12 cellular contexts compared by ENCODE assay signal in genomic region chr9:109409998-109410397, GRCh38.
DNase-seq lines count a peak whose midpoint lies in the region; ATAC-seq and TF ChIP-seq lines count a peak whose summit lies in the region.
"Had no signal": no experiment of that assay in that cellular context is flagged by ENCODE, and none has a peak within 500 bp of the region (broad histone marks: within the 10 kb centered on the region; RNA-seq: fewer than 3 reads in every experiment).

No MANE protein-coding gene starts in this region.

- no peak overlapping the region for H3K4me3 ChIP-seq in cardiac fibroblast (replicated peaks in 1 of 2; ENCODE audit: low read depth in 2 of 2, low read length in 2 of 2)
- H3K4me3 ChIP-seq: Peyer's patch had no signal

- H3K27me3 Mint-ChIP-seq in activated T-cell treated with anti-CD3 and anti-CD28 coated beads, Interleukin-2, amount 50 U/mL, for 24 hours: peaks cover 18% of the 10 kb centered on the region
- peaks cover 10 to 29% (median 25%) of the 10 kb centered on the region in 3 donors for H3K27me3 Mint-ChIP-seq in CD14-positive monocyte (ENCODE audit: low read depth in 3 of 3)

- no peak overlapping the region for H3K27ac Mint-ChIP-seq in activated T-cell treated with anti-CD3 and anti-CD28 coated beads, Interleukin-2, amount 50 U/mL, for 24 hours
- H3K27ac Mint-ChIP-seq in CD14-positive monocyte: peak overlapping the region in 1 of 7 donors; percentile 2
- H3K27ac Mint-ChIP-seq: activated naive CD8-positive, alpha-beta T cell had no signal

- no peaks in the 10 kb centered on the region for H3K9me3 Mint-ChIP-seq in activated T-cell treated with anti-CD3 and anti-CD28 coated beads, Interleukin-2, amount 50 U/mL, for 24 hours
- H3K9me3 Mint-ChIP-seq in CD14-positive monocyte: peaks cover 0 to 1% (median 0%) of the 10 kb centered on the region in 7 donors

- TF ChIP-seq CTCF in cardiac fibroblast (IDR thresholded peaks at IDR 0.05; ENCODE audit: low read depth, low read length) (peak; percentile 16), CD14-positive monocyte (IDR thresholded peaks at IDR 0.05) (no peak)

- ATAC-seq in stimulated activated naive CD8-positive, alpha-beta T cell treated with anti-CD3 and anti-CD28 coated beads, Interleukin-15, Interleukin-2, amounts not matched to agents 100 U/mL and 50 U/mL, for 24 hours: no peak
- no peak for ATAC-seq in HG02973 (IDR thresholded peaks at IDR 0.05; ENCODE audit: unreplicated experiment)

- intact Hi-C loops in CD14-positive monocyte (cut with micrococcal nuclease): no loop called here

- peak; percentile 33 to 56 for DNase-seq in activated T-cell treated with anti-CD3 and anti-CD28 coated beads, Interleukin-2, amount 50 U/mL, for 48 hours
- no peak for DNase-seq in activated T-cell treated with anti-CD3 and anti-CD28 coated beads, Interleukin-2, amount 50 U/mL, for 24 hours
- DNase-seq in NAMALWA (ENCODE audit: low spot score): peak; percentile 31
- DNase-seq in cardiac fibroblast (ENCODE audit: low read depth in 2 of 2): no peak
- DNase-seq in stimulated activated naive CD8-positive, alpha-beta T cell treated with anti-CD3 and anti-CD28 coated beads, Interleukin-15, Interleukin-2, amounts not matched to agents 100 U/mL and 50 U/mL, for 24 hours: peak; percentile 19
- no peak for DNase-seq in CD14-positive monocyte (ENCODE audit: low spot score)
- no peak for DNase-seq in activated naive CD4-positive, alpha-beta T cell treated with Interleukin-2 at 50 U/mL for 16 hours
- DNase-seq: C1 segment of cervical spinal cord, NCI-H1930, Peyer's patch had no signal

- peaks cover 20% of the 10 kb centered on the region for H3K4me1 Mint-ChIP-seq in activated T-cell treated with anti-CD3 and anti-CD28 coated beads, Interleukin-2, amount 50 U/mL, for 24 hours (ENCODE audit: low read depth)
- H3K4me1 Mint-ChIP-seq in CD14-positive monocyte: no peaks in the 10 kb centered on the region

- H3K36me3 Mint-ChIP-seq in activated T-cell treated with anti-CD3 and anti-CD28 coated beads, Interleukin-2, amount 50 U/mL, for 24 hours (ENCODE audit: low read depth): no peaks in the 10 kb centered on the region
- no peaks in the 10 kb centered on the region for H3K36me3 Mint-ChIP-seq in CD14-positive monocyte
- H3K36me3 Mint-ChIP-seq: activated naive CD8-positive, alpha-beta T cell had no signal

- H3K4me3 Mint-ChIP-seq in activated T-cell treated with anti-CD3 and anti-CD28 coated beads, Interleukin-2, amount 50 U/mL, for 24 hours: no peak overlapping the region
- no peak overlapping the region for H3K4me3 Mint-ChIP-seq in CD14-positive monocyte
- H3K4me3 Mint-ChIP-seq: activated naive CD8-positive, alpha-beta T cell had no signal

Comparison
In these comparisons a context has a peak if more than half of its experiments do, and no peak if none do; other contexts are left out.
1. DNase-seq: peak in activated T-cell treated with anti-CD3 and anti-CD28 coated beads, Interleukin-2, amount 50 U/mL, for 48 hours (2 of 2), NAMALWA (single experiment) and stimulated activated naive CD8-positive, alpha-beta T cell treated with anti-CD3 and anti-CD28 coated beads, Interleukin-15, Interleukin-2, amounts not matched to agents 100 U/mL and 50 U/mL, for 24 hours (single experiment); none in activated T-cell treated with anti-CD3 and anti-CD28 coated beads, Interleukin-2, amount 50 U/mL, for 24 hours (single experiment), cardiac fibroblast (0 of 2), CD14-positive monocyte (single experiment) and activated naive CD4-positive, alpha-beta T cell treated with Interleukin-2 at 50 U/mL for 16 hours (single experiment).